In the genomic region with DNA sequence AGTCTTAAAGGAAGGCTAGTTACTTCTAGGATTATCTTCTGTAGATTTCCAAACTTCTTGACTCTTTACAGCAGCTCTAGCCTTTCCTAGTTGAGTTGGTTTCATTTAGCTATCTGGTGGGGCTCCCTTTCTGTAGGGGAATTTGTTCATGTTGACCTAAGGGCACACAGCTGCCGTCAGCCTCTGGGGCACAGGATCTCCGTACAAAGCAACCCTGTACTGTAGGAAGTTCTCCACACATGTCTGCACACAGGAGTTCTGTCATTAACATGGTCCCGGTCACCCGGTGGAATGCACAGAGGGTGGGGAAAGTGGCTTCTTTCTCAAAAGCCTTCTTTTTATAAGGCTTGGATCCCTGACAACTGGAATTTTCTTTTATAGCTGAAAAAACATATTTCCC, we compare ENCODE assay signal across 23 cellular contexts.
DNase-seq lines count a peak whose midpoint lies in the region; ATAC-seq and TF ChIP-seq lines count a peak whose summit lies in the region.
"Had no signal": no experiment of that assay in that cellular context is flagged by ENCODE, and none has a peak within 500 bp of the region (broad histone marks: within the 10 kb centered on the region; RNA-seq: fewer than 3 reads in every experiment).

No MANE protein-coding gene starts in this region.

- H3K4me3 Mint-ChIP-seq in brain: peak overlapping the region in 1 of 5 experiments; percentile 20
- H3K4me3 Mint-ChIP-seq in T-helper 17 cell: no peak overlapping the region
- H3K4me3 Mint-ChIP-seq: activated CD4-positive, alpha-beta T cell treated with anti-CD3 and anti-CD28 coated beads, Interleukin-2, amount 10 ng/mL, durations not matched to agents 24 days and 14 days; effector memory CD8-positive, alpha-beta T cell had no signal

- H3K27ac Mint-ChIP-seq in brain: peak overlapping the region in 3 of 5 experiments; percentile 48 to 74 (median 50)
- H3K27ac Mint-ChIP-seq in T-helper 17 cell: no peak overlapping the region
- H3K27ac Mint-ChIP-seq: activated CD4-positive, alpha-beta T cell treated with anti-CD3 and anti-CD28 coated beads, Interleukin-2, amount 10 ng/mL, durations not matched to agents 24 days and 14 days; activated naive CD4-positive, alpha-beta T cell treated with anti-CD3 and anti-CD28 coated beads, Interleukin-2, amount 50 U/mL, for 72 hours; effector memory CD8-positive, alpha-beta T cell had no signal

- CTCF ChIA-PET in RWPE1 (lab: Yijun Ruan, JAX): no interaction called here

- POLR2A ChIA-PET in RWPE1 (lab: Yijun Ruan, JAX; ENCODE audit: low non-redundant PET): no interaction called here

- TF ChIP-seq CTCF in brain (conservative IDR thresholded peaks at IDR 0.05) (no peak), RWPE1 (conservative IDR thresholded peaks at IDR 0.05; ENCODE audit: low read depth) (no peak)

- H3K9me3 ChIP-seq in T-helper 17 cell (ENCODE audit: control insufficient read depth, low read length, poor library complexity, severe bottlenecking): no peaks in the 10 kb centered on the region
- H3K9me3 ChIP-seq: BLaER1, esophagus squamous epithelium, HAP-1, mucosa of descending colon, upper lobe of left lung had no signal

- DNase-seq in kidney tubule cell (ENCODE audit: low spot score): peak; percentile 54
- DNase-seq in renal cortical epithelial cell (ENCODE audit: low read depth): peak; percentile 32
- DNase-seq in stimulated activated naive CD8-positive, alpha-beta T cell treated with anti-CD3 and anti-CD28 coated beads, Interleukin-15, Interleukin-2, amounts not matched to agents 100 U/mL and 50 U/mL, for 24 hours: no peak
- no peak for DNase-seq in RWPE1 (ENCODE audit: low spot score)
- no peak for DNase-seq in T-helper 17 cell
- DNase-seq: activated CD4-positive, alpha-beta T cell treated with anti-CD3 and anti-CD28 coated beads, Interleukin-2, amount 10 ng/mL, durations not matched to agents 24 days and 14 days; effector memory CD8-positive, alpha-beta T cell; esophagus squamous epithelium; KBM-7; left colon; MM.1S; mucosa of descending colon; NCI-H1417 treated with DMSO at 0.1 percent for 48 hours; NCI-H446; OCI-M1; SIG-M5; upper lobe of left lung had no signal

- H3K4me1 Mint-ChIP-seq in brain (peaks cover 11% of the 10 kb centered on the region), T-helper 17 cell (peaks cover 4% of the 10 kb centered on the region)

- H3K36me3 Mint-ChIP-seq in brain (no peaks in the 10 kb centered on the region), T-helper 17 cell (ENCODE audit: low read depth) (no peaks in the 10 kb centered on the region)
- H3K36me3 Mint-ChIP-seq: activated naive CD4-positive, alpha-beta T cell treated with anti-CD3 and anti-CD28 coated beads, Interleukin-2, amount 50 U/mL, for 72 hours had no signal

- H3K9me3 Mint-ChIP-seq in brain: no peaks in the 10 kb centered on the region
- H3K9me3 Mint-ChIP-seq: effector memory CD8-positive, alpha-beta T cell had no signal

- H3K27me3 Mint-ChIP-seq in brain (no peaks in the 10 kb centered on the region), T-helper 17 cell (no peaks in the 10 kb centered on the region)
- H3K27me3 Mint-ChIP-seq: activated CD4-positive, alpha-beta T cell treated with anti-CD3 and anti-CD28 coated beads, Interleukin-2, amount 10 ng/mL, durations not matched to agents 24 days and 14 days; effector memory CD8-positive, alpha-beta T cell had no signal

- ATAC-seq in GM18868 (IDR thresholded peaks at IDR 0.05; ENCODE audit: unreplicated experiment) (peak; percentile 65), T-helper 17 cell (no peak), HG02588 (IDR thresholded peaks at IDR 0.05; ENCODE audit: unreplicated experiment) (no peak)
- no peak for ATAC-seq in stimulated activated naive CD8-positive, alpha-beta T cell treated with anti-CD3 and anti-CD28 coated beads, Interleukin-15, Interleukin-2, amounts not matched to agents 100 U/mL and 50 U/mL, for 24 hours
- ATAC-seq: activated naive CD4-positive, alpha-beta T cell treated with anti-CD3 and anti-CD28 coated beads, Interleukin-2, amount 50 U/mL, for 72 hours; effector memory CD8-positive, alpha-beta T cell; left colon; mucosa of descending colon had no signal

- no peak overlapping the region for H3K27ac ChIP-seq in RWPE1
- H3K27ac ChIP-seq: BLaER1, esophagus squamous epithelium, upper lobe of left lung had no signal

Comparison
In these comparisons a context has a peak if more than half of its experiments do, and no peak if none do; other contexts are left out.
1. DNase-seq: peak in kidney tubule cell (single experiment) and renal cortical epithelial cell (single experiment); none in stimulated activated naive CD8-positive, alpha-beta T cell treated with anti-CD3 and anti-CD28 coated beads, Interleukin-15, Interleukin-2, amounts not matched to agents 100 U/mL and 50 U/mL, for 24 hours (single experiment), RWPE1 (single experiment) and T-helper 17 cell (0 of 3).